ENCODE assay signal across 1 cellular context in the genomic region with DNA sequence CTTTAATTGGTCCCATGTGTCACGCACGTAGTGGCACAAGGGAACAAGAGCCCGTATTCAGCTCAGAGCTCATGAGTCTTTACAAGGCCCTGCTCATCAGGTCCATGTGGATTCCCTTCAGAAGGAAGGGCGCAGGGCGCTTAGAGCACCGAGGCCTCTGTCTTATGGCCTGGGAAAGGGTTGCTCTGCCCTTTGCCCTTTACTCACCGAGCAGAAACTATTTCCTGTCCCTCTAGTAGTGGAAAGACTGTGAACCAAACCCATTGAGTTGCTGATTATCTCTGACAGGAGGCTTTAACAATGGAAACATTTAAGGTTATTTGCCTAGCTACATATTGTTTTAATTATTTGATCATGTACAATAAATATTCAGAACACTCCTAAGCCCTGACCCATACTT.
TF ChIP-seq lines count a peak whose summit lies in the region.

No MANE protein-coding gene starts in this region.

TF ChIP-seq in HepG2, 621 proteins besides CTCF, POLR2A, EP300 and RAD21 (continued from another document):
- TF ChIP-seq, protein P1, sequence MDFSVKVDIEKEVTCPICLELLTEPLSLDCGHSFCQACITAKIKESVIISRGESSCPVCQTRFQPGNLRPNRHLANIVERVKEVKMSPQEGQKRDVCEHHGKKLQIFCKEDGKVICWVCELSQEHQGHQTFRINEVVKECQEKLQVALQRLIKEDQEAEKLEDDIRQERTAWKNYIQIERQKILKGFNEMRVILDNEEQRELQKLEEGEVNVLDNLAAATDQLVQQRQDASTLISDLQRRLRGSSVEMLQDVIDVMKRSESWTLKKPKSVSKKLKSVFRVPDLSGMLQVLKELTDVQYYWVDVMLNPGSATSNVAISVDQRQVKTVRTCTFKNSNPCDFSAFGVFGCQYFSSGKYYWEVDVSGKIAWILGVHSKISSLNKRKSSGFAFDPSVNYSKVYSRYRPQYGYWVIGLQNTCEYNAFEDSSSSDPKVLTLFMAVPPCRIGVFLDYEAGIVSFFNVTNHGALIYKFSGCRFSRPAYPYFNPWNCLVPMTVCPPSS (IDR thresholded peaks at IDR 0.05), result no peak
- TF ChIP-seq ZNF615 (CRISPR knock-in tag; IDR thresholded peaks at IDR 0.05; ENCODE audit: borderline replicate concordance), result no peak
- TF ChIP-seq KDM3A (CRISPR knock-in tag; IDR thresholded peaks at IDR 0.05; ENCODE audit: low read depth), result no peak
- TF ChIP-seq ETV5 (CRISPR knock-in tag; IDR thresholded peaks at IDR 0.05; ENCODE audit: borderline replicate concordance), result peak; percentile 41; the same call in 1 of the 2 replicates
- no peak for TF ChIP-seq GABPA (IDR thresholded peaks at IDR 0.05; ENCODE audit: low read depth, low read length)
- peak; percentile 57 for TF ChIP-seq GABPA (CRISPR knock-in tag; IDR thresholded peaks at IDR 0.05; ENCODE audit: low read depth)
- TF ChIP-seq PAF1 (CRISPR knock-in tag; IDR thresholded peaks at IDR 0.05), result no peak
- TF ChIP-seq, protein P2, sequence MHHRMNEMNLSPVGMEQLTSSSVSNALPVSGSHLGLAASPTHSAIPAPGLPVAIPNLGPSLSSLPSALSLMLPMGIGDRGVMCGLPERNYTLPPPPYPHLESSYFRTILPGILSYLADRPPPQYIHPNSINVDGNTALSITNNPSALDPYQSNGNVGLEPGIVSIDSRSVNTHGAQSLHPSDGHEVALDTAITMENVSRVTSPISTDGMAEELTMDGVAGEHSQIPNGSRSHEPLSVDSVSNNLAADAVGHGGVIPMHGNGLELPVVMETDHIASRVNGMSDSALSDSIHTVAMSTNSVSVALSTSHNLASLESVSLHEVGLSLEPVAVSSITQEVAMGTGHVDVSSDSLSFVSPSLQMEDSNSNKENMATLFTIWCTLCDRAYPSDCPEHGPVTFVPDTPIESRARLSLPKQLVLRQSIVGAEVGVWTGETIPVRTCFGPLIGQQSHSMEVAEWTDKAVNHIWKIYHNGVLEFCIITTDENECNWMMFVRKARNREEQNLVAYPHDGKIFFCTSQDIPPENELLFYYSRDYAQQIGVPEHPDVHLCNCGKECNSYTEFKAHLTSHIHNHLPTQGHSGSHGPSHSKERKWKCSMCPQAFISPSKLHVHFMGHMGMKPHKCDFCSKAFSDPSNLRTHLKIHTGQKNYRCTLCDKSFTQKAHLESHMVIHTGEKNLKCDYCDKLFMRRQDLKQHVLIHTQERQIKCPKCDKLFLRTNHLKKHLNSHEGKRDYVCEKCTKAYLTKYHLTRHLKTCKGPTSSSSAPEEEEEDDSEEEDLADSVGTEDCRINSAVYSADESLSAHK (CRISPR knock-in tag; IDR thresholded peaks at IDR 0.05; ENCODE audit: borderline replicate concordance), result no peak
- TF ChIP-seq KLF15 (CRISPR knock-in tag; IDR thresholded peaks at IDR 0.05; ENCODE audit: borderline replicate concordance), result no peak
